21 cellular contexts compared by ENCODE assay signal in the genomic region with DNA sequence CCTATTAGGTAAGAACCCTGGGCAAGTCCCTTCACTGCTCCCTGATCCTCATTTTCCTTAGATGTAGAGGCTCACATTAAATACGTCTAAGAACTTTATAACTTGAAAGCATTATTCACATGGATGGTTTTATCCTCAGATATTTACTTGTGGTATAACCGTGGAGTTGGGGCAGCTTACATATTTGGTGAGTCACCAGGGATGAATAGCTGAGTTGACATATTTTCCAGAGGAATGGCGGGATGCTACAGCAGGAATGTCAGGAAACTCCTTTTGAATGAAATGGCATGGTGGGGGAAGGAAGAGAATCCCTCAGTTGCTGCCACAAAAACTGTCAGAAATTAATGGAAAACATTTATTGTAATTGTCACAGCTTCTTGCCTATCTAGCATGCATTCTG.
A peak's percentile ranks its signal among the peaks of the same experiment; 100 is the strongest.
DNase-seq lines count a peak whose midpoint lies in the region; ATAC-seq, FAIRE-seq and TF ChIP-seq lines count a peak whose summit lies in the region.
"Had no signal": no experiment of that assay in that cellular context is flagged by ENCODE, and none has a peak within 500 bp of the region (broad histone marks: within the 10 kb centered on the region; RNA-seq: fewer than 3 reads in every experiment).

No MANE protein-coding gene starts in this region.

- TF ChIP-seq RAD21 in K562 (CRISPR knock-in tag; conservative IDR thresholded peaks at IDR 0.05 in 1 of 2, IDR thresholded peaks at IDR 0.05 in 1 of 2): no peak

- no peaks in the 10 kb centered on the region for H3K9me3 ChIP-seq in K562 (replicated peaks; ENCODE audit: control insufficient read depth, insufficient read depth, low read depth, low read length)
- H3K9me3 ChIP-seq in effector memory CD4-positive, alpha-beta T cell (ENCODE audit: control insufficient read depth, low read length): no peaks in the 10 kb centered on the region
- H3K9me3 ChIP-seq: esophagus muscularis mucosa, SJSA1 had no signal

- BruUV-seq in K562 (replicated peaks; lab: Mats Ljungman, UMichigan): no TSS peak

- intact Hi-C loops in K562 (cut with micrococcal nuclease): loop anchor here (10.0 kb wide), 1 partner anchor 287 kb away; a partner anchor contains a TSS

- no peak for TF ChIP-seq POLR2A in K562 (conservative IDR thresholded peaks at IDR 0.05)

- POLR2A ChIA-PET in K562 (lab: Yijun Ruan, JAX): interaction anchor here (0.7 kb wide), 1 partner anchor 426 kb away, joined by 3 read pairs; no protein-coding TSS in a partner anchor

- no peak overlapping the region for H3K4me2 ChIP-seq in K562 (ENCODE audit: insufficient read depth, low read length)
- H3K4me2 ChIP-seq: PC-9 had no signal

- FAIRE-seq in K562 (lab: Jason Lieb, UNC): no peak
- FAIRE-seq: TTC549 had no signal

- no peak overlapping the region for H2AFZ ChIP-seq in K562 (ENCODE audit: low read depth, low read length)
- H2AFZ ChIP-seq: PC-9 had no signal

- ATAC-seq in K562 (no peak), HG03039 (IDR thresholded peaks at IDR 0.05; ENCODE audit: unreplicated experiment) (no peak), HG02642 (IDR thresholded peaks at IDR 0.05; ENCODE audit: poor library complexity, unreplicated experiment) (no peak)
- ATAC-seq: activated CD4-positive, alpha-beta T cell treated with anti-CD3 and anti-CD28 coated beads for 36 hours; activated CD8-positive, alpha-beta memory T cell treated with anti-CD3 and anti-CD28 coated beads, Interleukin-2, amount 10 ng/mL, durations not matched to agents 7 days and 5 days had no signal

- H3K36me3 ChIP-seq in K562 (ENCODE audit: control insufficient read depth, insufficient read depth, low read length): no peaks in the 10 kb centered on the region
- H3K36me3 ChIP-seq in effector memory CD4-positive, alpha-beta T cell (ENCODE audit: control insufficient read depth, insufficient read depth, low read length): no peaks in the 10 kb centered on the region
- H3K36me3 ChIP-seq: esophagus muscularis mucosa, SJSA1 had no signal

- H3K9ac ChIP-seq in K562 (ENCODE audit: insufficient read depth in 1 of 2, low read depth in 2 of 2, low read length in 2 of 2): no peak overlapping the region

- WGBS in K562 (ENCODE audit: insufficient coverage, low coverage, missing lambda C conversion rate): 0% methylated on average over 3 of the region's 3 CpGs

- H3K4me3 ChIP-seq in K562: no peak overlapping the region
- no peak overlapping the region for H3K4me3 ChIP-seq in effector memory CD4-positive, alpha-beta T cell (ENCODE audit: insufficient read depth, low read depth, low read length, poor library complexity, severe bottlenecking)
- H3K4me3 ChIP-seq: esophagus muscularis mucosa, PC-9, SJSA1 had no signal

- H3K4me1 ChIP-seq in K562 (replicated peaks in 1 of 2; ENCODE audit: control insufficient read depth in 2 of 2, insufficient read depth in 2 of 2, low read length in 2 of 2): no peaks in the 10 kb centered on the region
- peaks cover 2% of the 10 kb centered on the region for H3K4me1 ChIP-seq in effector memory CD4-positive, alpha-beta T cell (ENCODE audit: control insufficient read depth, insufficient read depth, low read length, poor library complexity, severe bottlenecking)
- H3K4me1 ChIP-seq: esophagus muscularis mucosa had no signal

- CTCF ChIA-PET in K562 (lab: Yijun Ruan, JAX; ENCODE audit: low intra/inter-chr PET ratio): no interaction called here

- H3K27me3 ChIP-seq in K562 (ENCODE audit: control insufficient read depth in 2 of 2, insufficient read depth in 2 of 2, low read length in 2 of 2): no peaks in the 10 kb centered on the region
- H3K27me3 ChIP-seq in effector memory CD4-positive, alpha-beta T cell (replicated peaks; ENCODE audit: control insufficient read depth, insufficient read depth, low read length, poor library complexity, severe bottlenecking): no peaks in the 10 kb centered on the region
- H3K27me3 ChIP-seq: esophagus muscularis mucosa, SJSA1 had no signal

- H3K27ac ChIP-seq in K562 (ENCODE audit: extremely low read depth, low read depth, low read length): no peak overlapping the region
- no peak overlapping the region for H3K27ac ChIP-seq in effector memory CD4-positive, alpha-beta T cell (ENCODE audit: insufficient read depth, low read length, poor library complexity, severe bottlenecking)
- H3K27ac ChIP-seq: esophagus muscularis mucosa, PC-9, SJSA1 had no signal

- DNase-seq in EH (ENCODE audit: low read depth) (peak; percentile 57), LHCN-M2 (ENCODE audit: low read depth) (peak; percentile 47), K562 (ENCODE audit: extremely low read depth in 1 of 4, low spot score in 3 of 4) (no peak), kidney tubule cell (ENCODE audit: low spot score) (peak; percentile 49)
- no peak for DNase-seq in stimulated activated naive CD4-positive, alpha-beta T cell (lab: John Stamatoyannopoulos, UW)
- no peak for DNase-seq in effector memory CD4-positive, alpha-beta T cell
- DNase-seq: activated CD4-positive, alpha-beta T cell treated with anti-CD3 and anti-CD28 coated beads for 36 hours; activated CD8-positive, alpha-beta memory T cell treated with anti-CD3 and anti-CD28 coated beads, Interleukin-2, amount 10 ng/mL, durations not matched to agents 7 days and 5 days; central memory CD4-positive, alpha-beta T cell; COR-L47; immature natural killer cell; NCI-H146; NCI-H2171 treated with DMSO at 0.1 percent for 48 hours; occipital lobe; PC-9; retina had no signal

- H4K20me1 ChIP-seq in K562 (replicated peaks; ENCODE audit: control insufficient read depth, insufficient read depth, low read length): no peaks in the 10 kb centered on the region

- in situ Hi-C loops in K562 (cut with MboI): no loop called here

- no peaks in the 10 kb centered on the region for H3K9me1 ChIP-seq in K562 (ENCODE audit: control insufficient read depth, insufficient read depth, low read length)

- H3K79me2 ChIP-seq in K562 (ENCODE audit: control insufficient read depth, insufficient read depth, low read length): no peaks in the 10 kb centered on the region

- no peak for TF ChIP-seq CTCF in K562 (IDR thresholded peaks at IDR 0.05 in 2 of 3, conservative IDR thresholded peaks at IDR 0.05 in 1 of 3; ENCODE audit: insufficient read depth in 2 of 3, low read depth in 1 of 3, low read length in 3 of 3)

- TF ChIP-seq EP300 in K562 (IDR thresholded peaks at IDR 0.05; ENCODE audit: low read length): no peak

TF ChIP-seq in K562, 482 proteins besides CTCF, POLR2A, EP300 and RAD21:
- peak; percentile 37 for TF ChIP-seq C11orf30 (IDR thresholded peaks at IDR 0.05; ENCODE audit: low read depth)
- no peak for TF ChIP-seq RBM22 (IDR thresholded peaks at IDR 0.05; ENCODE audit: low read depth, low read length, poor library complexity, severe bottlenecking)
- TF ChIP-seq MAFG (tag; conservative IDR thresholded peaks at IDR 0.05): peak; percentile 41
- TF ChIP-seq MAFK (IDR thresholded peaks at IDR 0.05; ENCODE audit: low read length): peak; percentile 45; the same call in 1 of the 2 replicates
- TF ChIP-seq, protein P1, sequence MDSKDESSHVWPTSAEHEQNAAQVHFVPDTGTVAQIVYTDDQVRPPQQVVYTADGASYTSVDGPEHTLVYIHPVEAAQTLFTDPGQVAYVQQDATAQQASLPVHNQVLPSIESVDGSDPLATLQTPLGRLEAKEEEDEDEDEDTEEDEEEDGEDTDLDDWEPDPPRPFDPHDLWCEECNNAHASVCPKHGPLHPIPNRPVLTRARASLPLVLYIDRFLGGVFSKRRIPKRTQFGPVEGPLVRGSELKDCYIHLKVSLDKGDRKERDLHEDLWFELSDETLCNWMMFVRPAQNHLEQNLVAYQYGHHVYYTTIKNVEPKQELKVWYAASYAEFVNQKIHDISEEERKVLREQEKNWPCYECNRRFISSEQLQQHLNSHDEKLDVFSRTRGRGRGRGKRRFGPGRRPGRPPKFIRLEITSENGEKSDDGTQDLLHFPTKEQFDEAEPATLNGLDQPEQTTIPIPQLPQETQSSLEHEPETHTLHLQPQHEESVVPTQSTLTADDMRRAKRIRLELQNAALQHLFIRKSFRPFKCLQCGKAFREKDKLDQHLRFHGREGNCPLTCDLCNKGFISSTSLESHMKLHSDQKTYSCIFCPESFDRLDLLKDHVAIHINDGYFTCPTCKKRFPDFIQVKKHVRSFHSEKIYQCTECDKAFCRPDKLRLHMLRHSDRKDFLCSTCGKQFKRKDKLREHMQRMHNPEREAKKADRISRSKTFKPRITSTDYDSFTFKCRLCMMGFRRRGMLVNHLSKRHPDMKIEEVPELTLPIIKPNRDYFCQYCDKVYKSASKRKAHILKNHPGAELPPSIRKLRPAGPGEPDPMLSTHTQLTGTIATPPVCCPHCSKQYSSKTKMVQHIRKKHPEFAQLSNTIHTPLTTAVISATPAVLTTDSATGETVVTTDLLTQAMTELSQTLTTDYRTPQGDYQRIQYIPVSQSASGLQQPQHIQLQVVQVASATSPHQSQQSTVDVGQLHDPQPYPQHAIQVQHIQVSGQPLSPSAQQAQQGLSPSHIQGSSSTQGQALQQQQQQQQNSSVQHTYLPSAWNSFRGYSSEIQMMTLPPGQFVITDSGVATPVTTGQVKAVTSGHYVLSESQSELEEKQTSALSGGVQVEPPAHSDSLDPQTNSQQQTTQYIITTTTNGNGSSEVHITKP (IDR thresholded peaks at IDR 0.05; ENCODE audit: partially characterized antibody): no peak
- peak; percentile 54 for TF ChIP-seq MAFF (IDR thresholded peaks at IDR 0.05; ENCODE audit: low read length)
- peak; percentile 35; the same call in 1 of the 2 replicates for TF ChIP-seq ZNF316 (IDR thresholded peaks at IDR 0.05)

Comparison
In these comparisons a context has a peak if more than half of its experiments do, and no peak if none do; other contexts are left out.
1. DNase-seq: peak in EH (single experiment), LHCN-M2 (single experiment) and kidney tubule cell (single experiment); none in K562 (0 of 4), stimulated activated naive CD4-positive, alpha-beta T cell (0 of 6) and effector memory CD4-positive, alpha-beta T cell (0 of 3).